16 cellular contexts compared by ENCODE assay signal in the genomic region with DNA sequence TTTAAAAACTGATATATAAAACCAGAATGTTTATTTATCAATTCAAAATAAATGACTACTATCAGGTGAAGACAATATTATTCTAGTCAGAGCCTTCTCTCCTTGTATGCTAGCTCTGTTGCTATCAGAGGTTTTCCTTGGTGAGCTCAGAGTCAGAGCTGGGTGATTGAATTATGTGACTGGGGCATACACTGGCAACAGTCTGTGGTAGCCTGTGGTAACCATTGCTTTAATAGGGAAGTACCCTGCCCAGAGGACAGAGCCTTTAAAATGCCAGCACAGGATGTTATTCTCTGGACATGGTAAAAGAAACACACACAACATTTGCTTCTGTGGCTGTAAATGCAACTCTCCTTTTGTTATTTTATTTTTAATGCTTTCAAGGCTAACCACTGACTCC.
DNase-seq lines count a peak whose midpoint lies in the region; TF ChIP-seq lines count a peak whose summit lies in the region.
"Had no signal": no experiment of that assay in that cellular context is flagged by ENCODE, and none has a peak within 500 bp of the region (broad histone marks: within the 10 kb centered on the region; RNA-seq: fewer than 3 reads in every experiment).

No MANE protein-coding gene starts in this region.

- no peak overlapping the region for H4K8ac ChIP-seq in neuronal stem cell (ENCODE audit: low read depth, low read length)

- H3K23ac ChIP-seq in neuronal stem cell (ENCODE audit: low read depth, low read length, poor library complexity) = no peak overlapping the region

- H3K4me2 ChIP-seq in neuronal stem cell (ENCODE audit: insufficient read depth, low read length, poor library complexity, severe bottlenecking) = no peak overlapping the region
- H3K4me2 ChIP-seq: BLaER1 had no signal

- H2BK120ac ChIP-seq in neuronal stem cell (ENCODE audit: low read depth, low read length) = no peak overlapping the region

- TF ChIP-seq CTCF in NB4 (IDR thresholded peaks at IDR 0.05; ENCODE audit: low read depth, low read length) = no peak

- no peak overlapping the region for H2AK5ac ChIP-seq in neuronal stem cell (ENCODE audit: low read depth, low read length)

- H3K79me1 ChIP-seq in neuronal stem cell (ENCODE audit: low read depth, low read length) = no peaks in the 10 kb centered on the region

- no peak overlapping the region for H2BK15ac ChIP-seq in neuronal stem cell (ENCODE audit: low read length)

- H2BK12ac ChIP-seq in neuronal stem cell (ENCODE audit: low read length) = no peak overlapping the region

- H3K9ac ChIP-seq in neuronal stem cell (ENCODE audit: low read depth, low read length, poor library complexity) = no peak overlapping the region
- H3K9ac ChIP-seq: BLaER1 had no signal

- peaks cover 0 to 3% of the 10 kb centered on the region in 2 donors for H3K4me1 ChIP-seq in neuronal stem cell (ENCODE audit: control insufficient read depth in 2 of 2, insufficient read depth in 1 of 2, low read depth in 1 of 2, low read length in 2 of 2)
- H3K4me1 ChIP-seq: BLaER1, Caco-2 had no signal

- DNase-seq in SKM-1 treated with dmso at 0.1 percent for 144 hours (lab: John Stamatoyannopoulos, UW; ENCODE audit: unreplicated experiment) (peak; percentile 5), SKM-1 (lab: John Stamatoyannopoulos, UW; ENCODE audit: unreplicated experiment) (no peak), NB4 (ENCODE audit: low read depth) (peak; percentile 9), medulla oblongata (ENCODE audit: extremely low spot score) (peak; percentile 33), neuronal stem cell (ENCODE audit: low spot score) (no peak), NCI-H774 (lab: John Stamatoyannopoulos, UW) (no peak), RPMI8226 (no peak)
- DNase-seq: Caco-2; CD8-positive, alpha-beta memory T cell; DND-41; GDM1; HCEC 1CT; HFFc6; IMR-90 had no signal

- H3K4me3 ChIP-seq in NB4 (ENCODE audit: low read depth, low read length) (no peak overlapping the region), neuronal stem cell (ENCODE audit: low read length in 2 of 2) (no peak overlapping the region)
- H3K4me3 ChIP-seq: BLaER1 had no signal

- H3K9me3 ChIP-seq in neuronal stem cell (replicated peaks in 1 of 2; ENCODE audit: control insufficient read depth in 2 of 2, insufficient read depth in 1 of 2, low read depth in 1 of 2, low read length in 2 of 2) = peaks cover 7 to 13% of the 10 kb centered on the region in 2 donors
- H3K9me3 ChIP-seq: BLaER1, Caco-2 had no signal

- H3K4ac ChIP-seq in neuronal stem cell (ENCODE audit: low read length) = no peak overlapping the region

- no peak overlapping the region for H3K18ac ChIP-seq in neuronal stem cell (ENCODE audit: low read length)

- H3K27me3 ChIP-seq in neuronal stem cell (ENCODE audit: control insufficient read depth in 3 of 3, insufficient read depth in 3 of 3, low read depth in 1 of 3, low read length in 3 of 3) = peaks cover 0 to 3% (median 0%) of the 10 kb centered on the region in 3 experiments
- H3K27me3 ChIP-seq: BLaER1 had no signal

- H4K91ac ChIP-seq in neuronal stem cell (ENCODE audit: low read depth, low read length, poor library complexity) = no peak overlapping the region

- H3K27ac ChIP-seq in neuronal stem cell (replicated peaks; ENCODE audit: low read length) = no peak overlapping the region
- H3K27ac ChIP-seq: 22Rv1, BLaER1 had no signal

- no peaks in the 10 kb centered on the region for H3K36me3 ChIP-seq in neuronal stem cell (replicated peaks in 1 of 2; ENCODE audit: control insufficient read depth in 2 of 2, insufficient read depth in 2 of 2, low read length in 2 of 2)
- H3K36me3 ChIP-seq: BLaER1 had no signal

- no peak overlapping the region for H2BK5ac ChIP-seq in neuronal stem cell (ENCODE audit: low read length)

- H2AFZ ChIP-seq in neuronal stem cell (ENCODE audit: low read length) = peak overlapping the region; percentile 19

- TF ChIP-seq POLR2A in NB4 (IDR thresholded peaks at IDR 0.05; ENCODE audit: extremely low read depth, insufficient read length) = no peak

- H3K14ac ChIP-seq in neuronal stem cell (ENCODE audit: low read length) = no peak overlapping the region

Comparison
In these comparisons a context has a peak if more than half of its experiments do, and no peak if none do; other contexts are left out.
1. DNase-seq: peak in SKM-1 treated with dmso at 0.1 percent for 144 hours (single experiment), NB4 (single experiment) and medulla oblongata (single experiment); none in SKM-1 (single experiment), neuronal stem cell (single experiment), NCI-H774 (single experiment) and RPMI8226 (single experiment).